ENCODE assay signal across 1 cellular context in genomic region chr12:54299515-54300266, GRCh38.
TF ChIP-seq lines count a peak whose summit lies in the region.

No MANE protein-coding gene starts in this region.

TF ChIP-seq in GM23338, 12 proteins besides CTCF, POLR2A, EP300 and RAD21 (continued from another document):
- TF ChIP-seq REST (IDR thresholded peaks at IDR 0.05; ENCODE audit: unreplicated experiment) (no peak), ZNF462 (CRISPR knock-in tag; IDR thresholded peaks at IDR 0.05) (no peak), JUNB (IDR thresholded peaks at IDR 0.05; ENCODE audit: unreplicated experiment) (no peak), EZH2phosphoT487 (IDR thresholded peaks at IDR 0.05; ENCODE audit: unreplicated experiment) (no peak), ETS1 (IDR thresholded peaks at IDR 0.05) (no peak), EZH2 (IDR thresholded peaks at IDR 0.05; ENCODE audit: low read depth, unreplicated experiment) (no peak), ZNF114 (CRISPR knock-in tag; IDR thresholded peaks at IDR 0.05) (no peak), NANOG (IDR thresholded peaks at IDR 0.05; ENCODE audit: borderline replicate concordance) (no peak), ZNF331 (CRISPR knock-in tag; IDR thresholded peaks at IDR 0.05; ENCODE audit: low read depth) (no peak), POLR2AphosphoS5 (IDR thresholded peaks at IDR 0.05; ENCODE audit: low read depth) (no peak)
